15 cellular contexts compared by ENCODE assay signal in genomic region chr20:53154540-53154939, GRCh38.
A peak's percentile ranks its signal among the peaks of the same experiment; 100 is the strongest.
DNase-seq lines count a peak whose midpoint lies in the region; ATAC-seq, FAIRE-seq and TF ChIP-seq lines count a peak whose summit lies in the region.
"Had no signal": no experiment of that assay in that cellular context is flagged by ENCODE, and none has a peak within 500 bp of the region (broad histone marks: within the 10 kb centered on the region; RNA-seq: fewer than 3 reads in every experiment).

No MANE protein-coding gene starts in this region.

- peaks cover 11% of the 10 kb centered on the region for H3K36me3 Mint-ChIP-seq in activated CD4-positive, alpha-beta memory T cell treated with anti-CD3 and anti-CD28 coated beads for 36 hours
- H3K36me3 Mint-ChIP-seq in activated CD4-positive, alpha-beta memory T cell treated with anti-CD3 and anti-CD28 coated beads, Interleukin-2, amount 10 ng/mL, durations not matched to agents 7 days and 5 days (ENCODE audit: low read depth) = no peaks in the 10 kb centered on the region

- H3K36me3 ChIP-seq in RWPE2 (ENCODE audit: low read depth) (no peaks in the 10 kb centered on the region), kidney (ENCODE audit: control insufficient read depth in 1 of 2, insufficient read depth in 2 of 2, low read length in 2 of 2) (no peaks in the 10 kb centered on the region)
- H3K36me3 ChIP-seq: upper lobe of left lung had no signal

- TF ChIP-seq CTCF in RWPE2 (IDR thresholded peaks at IDR 0.05; ENCODE audit: poor library complexity, severe bottlenecking) = no peak
- no peak for TF ChIP-seq CTCF in kidney (IDR thresholded peaks at IDR 0.05; ENCODE audit: borderline replicate concordance, extremely low read depth, insufficient read depth)

- CTCF ChIA-PET in activated CD4-positive, alpha-beta memory T cell treated with anti-CD3 and anti-CD28 coated beads for 36 hours (lab: Charles Lee) = interaction anchor here (1.2 to 1.4 kb wide), 2 partner anchors 61 to 131 kb away, joined by 3 read pairs; no protein-coding TSS in a partner anchor
- CTCF ChIA-PET in activated CD4-positive, alpha-beta memory T cell treated with anti-CD3 and anti-CD28 coated beads, Interleukin-2, amount 10 ng/mL, durations not matched to agents 7 days and 5 days (lab: Charles Lee) = interaction anchor here (1.1 to 1.3 kb wide), 2 partner anchors 11 to 62 kb away, joined by 3 read pairs; no protein-coding TSS in a partner anchor

- FAIRE-seq in kidney (lab: Jason Lieb, UNC) = no peak
- FAIRE-seq: small intestine had no signal

- peaks cover 48% of the 10 kb centered on the region for H3K4me1 Mint-ChIP-seq in activated CD4-positive, alpha-beta memory T cell treated with anti-CD3 and anti-CD28 coated beads for 36 hours (ENCODE audit: low read depth)
- H3K4me1 Mint-ChIP-seq in activated CD4-positive, alpha-beta memory T cell treated with anti-CD3 and anti-CD28 coated beads, Interleukin-2, amount 10 ng/mL, durations not matched to agents 7 days and 5 days = peaks cover 16% of the 10 kb centered on the region

- H3K27ac ChIP-seq in RWPE2 (ENCODE audit: poor library complexity, severe bottlenecking) = no peak overlapping the region
- H3K27ac ChIP-seq in kidney (ENCODE audit: low read depth in 2 of 2, low read length in 2 of 2) = no peak overlapping the region
- H3K27ac ChIP-seq: upper lobe of left lung had no signal

- H3K9ac ChIP-seq in kidney (ENCODE audit: low read length in 2 of 2) = no peak overlapping the region
- H3K9ac ChIP-seq: SK-N-SH had no signal

- H3K9me3 Mint-ChIP-seq in activated CD4-positive, alpha-beta memory T cell treated with anti-CD3 and anti-CD28 coated beads for 36 hours = peaks cover 3% of the 10 kb centered on the region
- no peaks in the 10 kb centered on the region for H3K9me3 Mint-ChIP-seq in activated CD4-positive, alpha-beta memory T cell treated with anti-CD3 and anti-CD28 coated beads, Interleukin-2, amount 10 ng/mL, durations not matched to agents 7 days and 5 days

- peak; percentile 34 for DNase-seq in activated CD4-positive, alpha-beta memory T cell treated with anti-CD3 and anti-CD28 coated beads for 36 hours
- no peak for DNase-seq in activated CD4-positive, alpha-beta memory T cell treated with anti-CD3 and anti-CD28 coated beads, Interleukin-2, amount 10 ng/mL, durations not matched to agents 7 days and 5 days
- DNase-seq in RWPE2 (ENCODE audit: low spot score) (no peak), iris pigment epithelial cell (ENCODE audit: low read depth) (peak; percentile 32), kidney (no peak), DMS79 treated with DMSO at 0.1 percent for 48 hours (lab: John Stamatoyannopoulos, UW) (no peak), NCI-H774 (lab: John Stamatoyannopoulos, UW) (no peak)
- DNase-seq: amygdala, NCI-H1436 treated with DMSO at 0.1 percent for 48 hours, NCI-H82, nucleus accumbens, SK-N-SH, small intestine, upper lobe of left lung had no signal

- POLR2A ChIA-PET in activated CD4-positive, alpha-beta memory T cell treated with anti-CD3 and anti-CD28 coated beads for 36 hours (lab: Charles Lee) = interaction anchor here (0.6 to 1.5 kb wide), 3 partner anchors 8 to 963 kb away, joined by 3 to 8 read pairs (median 3); partner anchors contain the start of gene ZFP64
- POLR2A ChIA-PET in activated CD4-positive, alpha-beta memory T cell treated with anti-CD3 and anti-CD28 coated beads, Interleukin-2, amount 10 ng/mL, durations not matched to agents 7 days and 5 days (lab: Charles Lee) = interaction anchor here (1.2 kb wide), 1 partner anchor 8 kb away, joined by 4 read pairs; no protein-coding TSS in a partner anchor

- peak; percentile 61 for ATAC-seq in GM21723 (IDR thresholded peaks at IDR 0.05; ENCODE audit: unreplicated experiment)
- peak; percentile 75 for ATAC-seq in RWPE2 (ENCODE audit: low read depth)

- no peak overlapping the region for H3K27ac Mint-ChIP-seq in activated CD4-positive, alpha-beta memory T cell treated with anti-CD3 and anti-CD28 coated beads for 36 hours
- H3K27ac Mint-ChIP-seq in activated CD4-positive, alpha-beta memory T cell treated with anti-CD3 and anti-CD28 coated beads, Interleukin-2, amount 10 ng/mL, durations not matched to agents 7 days and 5 days = no peak overlapping the region

- intact Hi-C loops in activated CD4-positive, alpha-beta memory T cell treated with anti-CD3 and anti-CD28 coated beads for 36 hours (cut with micrococcal nuclease) = loop anchor here (1.0 to 10.0 kb wide), 3 partner anchors 8 to 850 kb away; no protein-coding TSS in a partner anchor
- intact Hi-C loops in kidney (cut with DNase I) = no loop called here

- H3K27me3 Mint-ChIP-seq in activated CD4-positive, alpha-beta memory T cell treated with anti-CD3 and anti-CD28 coated beads for 36 hours = no peaks in the 10 kb centered on the region
- no peaks in the 10 kb centered on the region for H3K27me3 Mint-ChIP-seq in activated CD4-positive, alpha-beta memory T cell treated with anti-CD3 and anti-CD28 coated beads, Interleukin-2, amount 10 ng/mL, durations not matched to agents 7 days and 5 days

- H3K9me3 ChIP-seq in RWPE2 (ENCODE audit: severe bottlenecking) = no peaks in the 10 kb centered on the region
- H3K9me3 ChIP-seq in kidney (ENCODE audit: control insufficient read depth in 1 of 2, low read length in 2 of 2) = no peaks in the 10 kb centered on the region
- H3K9me3 ChIP-seq: SK-N-SH, upper lobe of left lung had no signal

- H3K4me3 Mint-ChIP-seq in activated CD4-positive, alpha-beta memory T cell treated with anti-CD3 and anti-CD28 coated beads for 36 hours = no peak overlapping the region
- H3K4me3 Mint-ChIP-seq in activated CD4-positive, alpha-beta memory T cell treated with anti-CD3 and anti-CD28 coated beads, Interleukin-2, amount 10 ng/mL, durations not matched to agents 7 days and 5 days = no peak overlapping the region

- no peak overlapping the region for H3K4me3 ChIP-seq in RWPE2 (ENCODE audit: severe bottlenecking)
- H3K4me3 ChIP-seq in kidney (ENCODE audit: low read length in 2 of 2) = no peak overlapping the region
- H3K4me3 ChIP-seq: upper lobe of left lung had no signal

- H3K27me3 ChIP-seq in RWPE2 (ENCODE audit: insufficient read depth, poor library complexity, severe bottlenecking) = no peaks in the 10 kb centered on the region
- H3K27me3 ChIP-seq: upper lobe of left lung had no signal

- H3K4me1 ChIP-seq in RWPE2 (ENCODE audit: insufficient read depth, poor library complexity, severe bottlenecking) (no peaks in the 10 kb centered on the region), kidney (ENCODE audit: control insufficient read depth in 1 of 2, insufficient read depth in 1 of 2, low read depth in 1 of 2, low read length in 2 of 2) (no peaks in the 10 kb centered on the region)

Comparison
In these comparisons a context has a peak if more than half of its experiments do, and no peak if none do; other contexts are left out.
1. DNase-seq: peak in activated CD4-positive, alpha-beta memory T cell treated with anti-CD3 and anti-CD28 coated beads for 36 hours (single experiment) and iris pigment epithelial cell (single experiment); none in activated CD4-positive, alpha-beta memory T cell treated with anti-CD3 and anti-CD28 coated beads, Interleukin-2, amount 10 ng/mL, durations not matched to agents 7 days and 5 days (single experiment), RWPE2 (single experiment), kidney (single experiment), DMS79 treated with DMSO at 0.1 percent for 48 hours (single experiment) and NCI-H774 (single experiment).